8 cellular contexts compared by ENCODE assay signal in genomic region chr18:2637233-2637876, GRCh38. TPM values are rescaled to one million over a fixed set of nuclear protein-coding genes. Genes with fewer than 3 reads are reported as not detected.
DNase-seq lines count a peak whose midpoint lies in the region; ATAC-seq and TF ChIP-seq lines count a peak whose summit lies in the region.
"Not testable (repeated sequence)": the region's sequence is repeated elsewhere in the genome, so short reads cannot be mapped to it uniquely, and the experiment has no call there.

No MANE protein-coding gene starts in this region.

- H3K27ac Mint-ChIP-seq in T-helper 2 cell treated with Interferon-gamma antibody and Interleukin-4, amounts not matched to agents 5 μg/mL and 100 μg/mL, for 36 hours: peak overlapping the region; percentile 100
- peak overlapping the region; percentile 94 for H3K27ac Mint-ChIP-seq in activated naive CD8-positive, alpha-beta T cell treated with anti-CD3 and anti-CD28 coated beads, Interleukin-2, amount 10 ng/mL, durations not matched to agents 7 days and 5 days
- peak overlapping the region; percentile 99 for H3K27ac Mint-ChIP-seq in memory B cell

- not testable (repeated sequence) for H3K9me3 ChIP-seq in MM.1S (replicated peaks; ENCODE audit: insufficient read depth, low read length); spleen

- not testable (repeated sequence) for H3K27me3 ChIP-seq in MM.1S (replicated peaks; ENCODE audit: insufficient read depth, low read length); spleen (replicated peaks in 1 of 7)

- peaks cover 54% of the 10 kb centered on the region for H3F3A ChIP-seq in MM.1S (ENCODE audit: insufficient read depth, low read length)

- not testable (repeated sequence) for H3K36me3 ChIP-seq in MM.1S (replicated peaks; ENCODE audit: insufficient read depth, low read length); spleen

- WGBS in spleen, 5 donors: 50 to 66% (median 64%) methylated on average over 12 of the region's 12 CpGs

- POLR2A ChIA-PET in activated naive CD8-positive, alpha-beta T cell treated with anti-CD3 and anti-CD28 coated beads, Interleukin-2, amount 10 ng/mL, durations not matched to agents 7 days and 5 days (lab: Charles Lee): interaction anchor here (0.7 to 3.6 kb wide), 21 partner anchors 8 to 612 kb away, joined by 3 to 159 read pairs (median 5); partner anchors contain the start of genes METTL4, MYL12A, NDC80 and SMCHD1

- not testable (repeated sequence) for TF ChIP-seq CTCF in MM.1S (IDR thresholded peaks at IDR 0.05; ENCODE audit: low read length)
- TF ChIP-seq CTCF in spleen (IDR thresholded peaks at IDR 0.05 in 8 of 11, conservative IDR thresholded peaks at IDR 0.05 in 3 of 11): peak in 7 of 11 experiments; percentile 12 to 50 (median 33)

- H3K79me2 ChIP-seq in MM.1S (ENCODE audit: low read length): not testable (repeated sequence)

- H3K27ac ChIP-seq in MM.1S (ENCODE audit: low read length): peak overlapping the region; percentile 93
- peak overlapping the region; percentile 82 to 100 (median 98) for H3K27ac ChIP-seq in spleen

- H4K20me1 ChIP-seq in MM.1S (ENCODE audit: insufficient read depth, low read length): not testable (repeated sequence)

- H3K4me1 ChIP-seq in MM.1S (ENCODE audit: low read length): peaks cover 49% of the 10 kb centered on the region
- H3K4me1 ChIP-seq in spleen: peaks cover 26 to 79% (median 64%) of the 10 kb centered on the region in 6 donors

- intact Hi-C loops in spleen (cut with DNase I; ENCODE audit: low total_unique reads): not testable (repeated sequence)

- peaks cover 12% of the 10 kb centered on the region for H3K36me3 Mint-ChIP-seq in T-helper 2 cell treated with Interferon-gamma antibody and Interleukin-4, amounts not matched to agents 5 μg/mL and 100 μg/mL, for 36 hours (ENCODE audit: low read depth)
- peaks cover 17% of the 10 kb centered on the region for H3K36me3 Mint-ChIP-seq in activated naive CD8-positive, alpha-beta T cell treated with anti-CD3 and anti-CD28 coated beads, Interleukin-2, amount 10 ng/mL, durations not matched to agents 7 days and 5 days
- H3K36me3 Mint-ChIP-seq in memory B cell: peaks cover 12% of the 10 kb centered on the region

- peaks cover 61% of the 10 kb centered on the region for H3K4me1 Mint-ChIP-seq in T-helper 2 cell treated with Interferon-gamma antibody and Interleukin-4, amounts not matched to agents 5 μg/mL and 100 μg/mL, for 36 hours (ENCODE audit: low read depth)
- H3K4me1 Mint-ChIP-seq in activated naive CD8-positive, alpha-beta T cell treated with anti-CD3 and anti-CD28 coated beads, Interleukin-2, amount 10 ng/mL, durations not matched to agents 7 days and 5 days: peaks cover 57% of the 10 kb centered on the region
- peaks cover 48% of the 10 kb centered on the region for H3K4me1 Mint-ChIP-seq in memory B cell

- TF ChIP-seq POLR2A in spleen (IDR thresholded peaks at IDR 0.05): not testable (repeated sequence)

- peak overlapping the region; percentile 79 for H3K4me2 ChIP-seq in MM.1S (ENCODE audit: low read depth, low read length)

- H3K4me3 ChIP-seq in MM.1S (ENCODE audit: low read length) (peak overlapping the region; percentile 51), spleen (peak overlapping the region in 2 of 8 donors; percentile 5 to 55)

- DNase-seq in AML-193 (lab: John Stamatoyannopoulos, UW) (peak; percentile 7 to 18), MM.1S (peak; percentile 64), fibroblast of gingiva (ENCODE audit: low read depth) (peak; percentile 52), memory B cell (ENCODE audit: low spot score in 2 of 2) (peak; percentile 25 to 53), spleen (peak; percentile 79)
- DNase-seq in T-helper 2 cell treated with Interferon-gamma antibody and Interleukin-4, amounts not matched to agents 5 μg/mL and 100 μg/mL, for 36 hours (ENCODE audit: low spot score); activated naive CD8-positive, alpha-beta T cell treated with anti-CD3 and anti-CD28 coated beads, Interleukin-2, amount 10 ng/mL, durations not matched to agents 7 days and 5 days: not testable (repeated sequence)

- H3K9me3 Mint-ChIP-seq in T-helper 2 cell treated with Interferon-gamma antibody and Interleukin-4, amounts not matched to agents 5 μg/mL and 100 μg/mL, for 36 hours: peaks cover 14% of the 10 kb centered on the region
- peaks cover 14% of the 10 kb centered on the region for H3K9me3 Mint-ChIP-seq in activated naive CD8-positive, alpha-beta T cell treated with anti-CD3 and anti-CD28 coated beads, Interleukin-2, amount 10 ng/mL, durations not matched to agents 7 days and 5 days
- H3K9me3 Mint-ChIP-seq in memory B cell: not testable (repeated sequence)

- ATAC-seq in GM18517 (IDR thresholded peaks at IDR 0.05; ENCODE audit: unreplicated experiment): peak; percentile 25
- ATAC-seq in activated naive CD8-positive, alpha-beta T cell treated with anti-CD3 and anti-CD28 coated beads, Interleukin-2, amount 10 ng/mL, durations not matched to agents 7 days and 5 days (ENCODE audit: low read depth): peak; percentile 24
- ATAC-seq in memory B cell (ENCODE audit: low read depth): peak; percentile 68

- peak overlapping the region; percentile 56; the same call in 1 of the 2 replicates for H3K9ac ChIP-seq in MM.1S (ENCODE audit: low read length)

- H3K9me2 ChIP-seq in MM.1S (replicated peaks; ENCODE audit: insufficient read depth, low read length): not testable (repeated sequence)

- peak overlapping the region; percentile 88 for H3K4me3 Mint-ChIP-seq in T-helper 2 cell treated with Interferon-gamma antibody and Interleukin-4, amounts not matched to agents 5 μg/mL and 100 μg/mL, for 36 hours
- peak overlapping the region; percentile 79 for H3K4me3 Mint-ChIP-seq in activated naive CD8-positive, alpha-beta T cell treated with anti-CD3 and anti-CD28 coated beads, Interleukin-2, amount 10 ng/mL, durations not matched to agents 7 days and 5 days
- peak overlapping the region; percentile 82 for H3K4me3 Mint-ChIP-seq in memory B cell

- not testable (repeated sequence) for H3K27me3 Mint-ChIP-seq in T-helper 2 cell treated with Interferon-gamma antibody and Interleukin-4, amounts not matched to agents 5 μg/mL and 100 μg/mL, for 36 hours (ENCODE audit: low read depth); activated naive CD8-positive, alpha-beta T cell treated with anti-CD3 and anti-CD28 coated beads, Interleukin-2, amount 10 ng/mL, durations not matched to agents 7 days and 5 days; memory B cell

- peak overlapping the region; percentile 51 for H2AFZ ChIP-seq in MM.1S (ENCODE audit: low read length)

RNA-seq across cellular contexts. Expression of gene SMCHD1, which starts 18.2 kb away (rescaled TPM):
- 100 to 1,000 TPM; 171 to 177 TPM for total RNA-seq in activated naive CD8-positive, alpha-beta T cell treated with anti-CD3 and anti-CD28 coated beads, Interleukin-2, amount 10 ng/mL, durations not matched to agents 7 days and 5 days
- total RNA-seq in spleen: 100 to 1,000 TPM; 142 to 361 (median 203) TPM
- 10 to 100 TPM; 14.7 to 15.5 (median 15.1) TPM for polyA plus RNA-seq in spleen
